In the genomic region with DNA sequence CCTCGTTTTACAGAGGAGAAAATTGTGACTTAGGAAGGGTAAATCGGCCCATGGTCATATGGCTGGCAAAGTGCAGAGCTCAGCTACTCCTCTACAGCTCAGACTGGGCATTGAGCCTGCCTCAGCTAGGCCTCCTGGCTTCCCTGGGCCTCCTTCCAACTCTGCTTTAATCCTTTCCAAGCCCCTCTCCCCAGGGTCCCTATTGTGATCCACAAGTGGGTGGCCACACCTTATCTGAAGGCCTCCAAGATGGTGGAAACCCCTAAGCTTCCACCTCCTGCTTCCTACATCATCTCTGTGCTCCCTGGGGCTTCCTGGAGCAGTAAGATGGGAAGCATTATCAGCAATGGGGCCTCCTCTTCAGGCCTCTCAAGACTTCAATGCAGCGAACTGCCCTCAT, we compare ENCODE assay signal across 1 cellular context.
TF ChIP-seq lines count a peak whose summit lies in the region.

No MANE protein-coding gene starts in this region.

TF ChIP-seq in H1, 55 proteins besides CTCF, POLR2A, EP300 and RAD21:
- TF ChIP-seq BACH1 (IDR thresholded peaks at IDR 0.05; ENCODE audit: low read length) (no peak), RNF2 (IDR thresholded peaks at IDR 0.05; ENCODE audit: borderline replicate concordance, low read depth, low read length, missing control alignments, poor library complexity, severe bottlenecking) (no peak), SIN3A (conservative IDR thresholded peaks at IDR 0.05 in 1 of 2, IDR thresholded peaks at IDR 0.05 in 1 of 2; ENCODE audit: low read depth in 1 of 2, low read length in 2 of 2) (no peak), RBBP5 (IDR thresholded peaks at IDR 0.05; ENCODE audit: borderline replicate concordance, low read depth, low read length) (no peak), KDM5A (IDR thresholded peaks at IDR 0.05; ENCODE audit: low read length) (no peak), RFX5 (IDR thresholded peaks at IDR 0.05; ENCODE audit: borderline replicate concordance, low read depth, low read length) (no peak), ASH2L (IDR thresholded peaks at IDR 0.05; ENCODE audit: low read length) (no peak), KDM4A (IDR thresholded peaks at IDR 0.05; ENCODE audit: low read depth, low read length, severe bottlenecking) (no peak), JUND (IDR thresholded peaks at IDR 0.05; ENCODE audit: low read length) (no peak), SIX5 (IDR thresholded peaks at IDR 0.05; ENCODE audit: low read depth, low read length) (no peak), TAF7 (optimal IDR thresholded peaks at IDR 0.05; ENCODE audit: borderline replicate concordance, low read depth, low read length) (no peak), CTBP2 (IDR thresholded peaks at IDR 0.05; ENCODE audit: borderline replicate concordance, insufficient read depth, insufficient read length, low read length) (no peak), EZH2 (IDR thresholded peaks at IDR 0.05; ENCODE audit: low read depth, low read length, severe bottlenecking) (no peak), FOSL1 (IDR thresholded peaks at IDR 0.05; ENCODE audit: insufficient read depth, low read depth, low read length) (no peak), SAP30 (IDR thresholded peaks at IDR 0.05; ENCODE audit: insufficient read depth, insufficient replicate concordance, low read length) (no peak), SRF (IDR thresholded peaks at IDR 0.05; ENCODE audit: low read depth, low read length) (no peak), SP2 (IDR thresholded peaks at IDR 0.05; ENCODE audit: low read length) (no peak), CBX8 (IDR thresholded peaks at IDR 0.05; ENCODE audit: borderline replicate concordance, low read depth, low read length) (no peak)
- TF ChIP-seq, protein P1, sequence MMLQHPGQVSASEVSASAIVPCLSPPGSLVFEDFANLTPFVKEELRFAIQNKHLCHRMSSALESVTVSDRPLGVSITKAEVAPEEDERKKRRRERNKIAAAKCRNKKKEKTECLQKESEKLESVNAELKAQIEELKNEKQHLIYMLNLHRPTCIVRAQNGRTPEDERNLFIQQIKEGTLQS (IDR thresholded peaks at IDR 0.05; ENCODE audit: insufficient read depth, low read depth, low read length): no peak
- TF ChIP-seq, protein P2, sequence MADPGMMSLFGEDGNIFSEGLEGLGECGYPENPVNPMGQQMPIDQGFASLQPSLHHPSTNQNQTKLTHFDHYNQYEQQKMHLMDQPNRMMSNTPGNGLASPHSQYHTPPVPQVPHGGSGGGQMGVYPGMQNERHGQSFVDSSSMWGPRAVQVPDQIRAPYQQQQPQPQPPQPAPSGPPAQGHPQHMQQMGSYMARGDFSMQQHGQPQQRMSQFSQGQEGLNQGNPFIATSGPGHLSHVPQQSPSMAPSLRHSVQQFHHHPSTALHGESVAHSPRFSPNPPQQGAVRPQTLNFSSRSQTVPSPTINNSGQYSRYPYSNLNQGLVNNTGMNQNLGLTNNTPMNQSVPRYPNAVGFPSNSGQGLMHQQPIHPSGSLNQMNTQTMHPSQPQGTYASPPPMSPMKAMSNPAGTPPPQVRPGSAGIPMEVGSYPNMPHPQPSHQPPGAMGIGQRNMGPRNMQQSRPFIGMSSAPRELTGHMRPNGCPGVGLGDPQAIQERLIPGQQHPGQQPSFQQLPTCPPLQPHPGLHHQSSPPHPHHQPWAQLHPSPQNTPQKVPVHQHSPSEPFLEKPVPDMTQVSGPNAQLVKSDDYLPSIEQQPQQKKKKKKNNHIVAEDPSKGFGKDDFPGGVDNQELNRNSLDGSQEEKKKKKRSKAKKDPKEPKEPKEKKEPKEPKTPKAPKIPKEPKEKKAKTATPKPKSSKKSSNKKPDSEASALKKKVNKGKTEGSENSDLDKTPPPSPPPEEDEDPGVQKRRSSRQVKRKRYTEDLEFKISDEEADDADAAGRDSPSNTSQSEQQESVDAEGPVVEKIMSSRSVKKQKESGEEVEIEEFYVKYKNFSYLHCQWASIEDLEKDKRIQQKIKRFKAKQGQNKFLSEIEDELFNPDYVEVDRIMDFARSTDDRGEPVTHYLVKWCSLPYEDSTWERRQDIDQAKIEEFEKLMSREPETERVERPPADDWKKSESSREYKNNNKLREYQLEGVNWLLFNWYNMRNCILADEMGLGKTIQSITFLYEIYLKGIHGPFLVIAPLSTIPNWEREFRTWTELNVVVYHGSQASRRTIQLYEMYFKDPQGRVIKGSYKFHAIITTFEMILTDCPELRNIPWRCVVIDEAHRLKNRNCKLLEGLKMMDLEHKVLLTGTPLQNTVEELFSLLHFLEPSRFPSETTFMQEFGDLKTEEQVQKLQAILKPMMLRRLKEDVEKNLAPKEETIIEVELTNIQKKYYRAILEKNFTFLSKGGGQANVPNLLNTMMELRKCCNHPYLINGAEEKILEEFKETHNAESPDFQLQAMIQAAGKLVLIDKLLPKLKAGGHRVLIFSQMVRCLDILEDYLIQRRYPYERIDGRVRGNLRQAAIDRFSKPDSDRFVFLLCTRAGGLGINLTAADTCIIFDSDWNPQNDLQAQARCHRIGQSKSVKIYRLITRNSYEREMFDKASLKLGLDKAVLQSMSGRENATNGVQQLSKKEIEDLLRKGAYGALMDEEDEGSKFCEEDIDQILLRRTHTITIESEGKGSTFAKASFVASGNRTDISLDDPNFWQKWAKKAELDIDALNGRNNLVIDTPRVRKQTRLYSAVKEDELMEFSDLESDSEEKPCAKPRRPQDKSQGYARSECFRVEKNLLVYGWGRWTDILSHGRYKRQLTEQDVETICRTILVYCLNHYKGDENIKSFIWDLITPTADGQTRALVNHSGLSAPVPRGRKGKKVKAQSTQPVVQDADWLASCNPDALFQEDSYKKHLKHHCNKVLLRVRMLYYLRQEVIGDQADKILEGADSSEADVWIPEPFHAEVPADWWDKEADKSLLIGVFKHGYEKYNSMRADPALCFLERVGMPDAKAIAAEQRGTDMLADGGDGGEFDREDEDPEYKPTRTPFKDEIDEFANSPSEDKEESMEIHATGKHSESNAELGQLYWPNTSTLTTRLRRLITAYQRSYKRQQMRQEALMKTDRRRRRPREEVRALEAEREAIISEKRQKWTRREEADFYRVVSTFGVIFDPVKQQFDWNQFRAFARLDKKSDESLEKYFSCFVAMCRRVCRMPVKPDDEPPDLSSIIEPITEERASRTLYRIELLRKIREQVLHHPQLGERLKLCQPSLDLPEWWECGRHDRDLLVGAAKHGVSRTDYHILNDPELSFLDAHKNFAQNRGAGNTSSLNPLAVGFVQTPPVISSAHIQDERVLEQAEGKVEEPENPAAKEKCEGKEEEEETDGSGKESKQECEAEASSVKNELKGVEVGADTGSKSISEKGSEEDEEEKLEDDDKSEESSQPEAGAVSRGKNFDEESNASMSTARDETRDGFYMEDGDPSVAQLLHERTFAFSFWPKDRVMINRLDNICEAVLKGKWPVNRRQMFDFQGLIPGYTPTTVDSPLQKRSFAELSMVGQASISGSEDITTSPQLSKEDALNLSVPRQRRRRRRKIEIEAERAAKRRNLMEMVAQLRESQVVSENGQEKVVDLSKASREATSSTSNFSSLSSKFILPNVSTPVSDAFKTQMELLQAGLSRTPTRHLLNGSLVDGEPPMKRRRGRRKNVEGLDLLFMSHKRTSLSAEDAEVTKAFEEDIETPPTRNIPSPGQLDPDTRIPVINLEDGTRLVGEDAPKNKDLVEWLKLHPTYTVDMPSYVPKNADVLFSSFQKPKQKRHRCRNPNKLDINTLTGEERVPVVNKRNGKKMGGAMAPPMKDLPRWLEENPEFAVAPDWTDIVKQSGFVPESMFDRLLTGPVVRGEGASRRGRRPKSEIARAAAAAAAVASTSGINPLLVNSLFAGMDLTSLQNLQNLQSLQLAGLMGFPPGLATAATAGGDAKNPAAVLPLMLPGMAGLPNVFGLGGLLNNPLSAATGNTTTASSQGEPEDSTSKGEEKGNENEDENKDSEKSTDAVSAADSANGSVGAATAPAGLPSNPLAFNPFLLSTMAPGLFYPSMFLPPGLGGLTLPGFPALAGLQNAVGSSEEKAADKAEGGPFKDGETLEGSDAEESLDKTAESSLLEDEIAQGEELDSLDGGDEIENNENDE (IDR thresholded peaks at IDR 0.05; ENCODE audit: insufficient replicate concordance, low read length): no peak
TF ChIP-seq in H1: peak in this region for 0.
